1 cellular context compared by ENCODE assay signal in genomic region chr6:131160254-131160758, GRCh38.
TF ChIP-seq lines count a peak whose summit lies in the region.

No MANE protein-coding gene starts in this region.

TF ChIP-seq in HepG2, 621 proteins besides CTCF, POLR2A, EP300 and RAD21 (continued from another document):
- no peak for TF ChIP-seq ZSCAN22 (CRISPR knock-in tag; IDR thresholded peaks at IDR 0.05)
- no peak for TF ChIP-seq ZNF558 (CRISPR knock-in tag; IDR thresholded peaks at IDR 0.05; ENCODE audit: borderline replicate concordance)
- no peak for TF ChIP-seq ZNF451 (CRISPR knock-in tag; IDR thresholded peaks at IDR 0.05)
- TF ChIP-seq POGZ (CRISPR knock-in tag; IDR thresholded peaks at IDR 0.05), result no peak
- TF ChIP-seq MAZ (IDR thresholded peaks at IDR 0.05; ENCODE audit: borderline replicate concordance, low read depth, low read length), result no peak
- no peak for TF ChIP-seq MAZ (CRISPR knock-in tag; IDR thresholded peaks at IDR 0.05; ENCODE audit: low read depth)
- TF ChIP-seq EHMT2 (IDR thresholded peaks at IDR 0.05; ENCODE audit: borderline replicate concordance, low read depth, low read length), result no peak
- TF ChIP-seq SIN3B (IDR thresholded peaks at IDR 0.05; ENCODE audit: low read length), result no peak
- TF ChIP-seq EEA1 (CRISPR knock-in tag; IDR thresholded peaks at IDR 0.05; ENCODE audit: borderline replicate concordance), result no peak
- TF ChIP-seq ZNF331 (CRISPR knock-in tag; IDR thresholded peaks at IDR 0.05), result no peak
- TF ChIP-seq NKX3-1 (CRISPR knock-in tag; IDR thresholded peaks at IDR 0.05), result no peak
- TF ChIP-seq ZBTB49 (CRISPR knock-in tag; IDR thresholded peaks at IDR 0.05; ENCODE audit: borderline replicate concordance), result no peak
- no peak for TF ChIP-seq ZNF274 (CRISPR knock-in tag; IDR thresholded peaks at IDR 0.05)
- TF ChIP-seq ZBTB42 (CRISPR knock-in tag; IDR thresholded peaks at IDR 0.05), result no peak
- TF ChIP-seq HIVEP1 (CRISPR knock-in tag; IDR thresholded peaks at IDR 0.05), result no peak
- no peak for TF ChIP-seq SNAPC2 (CRISPR knock-in tag; IDR thresholded peaks at IDR 0.05)
- no peak for TF ChIP-seq RFX1 (IDR thresholded peaks at IDR 0.05)
